ENCODE assay signal across 1 cellular context in the genomic region with DNA sequence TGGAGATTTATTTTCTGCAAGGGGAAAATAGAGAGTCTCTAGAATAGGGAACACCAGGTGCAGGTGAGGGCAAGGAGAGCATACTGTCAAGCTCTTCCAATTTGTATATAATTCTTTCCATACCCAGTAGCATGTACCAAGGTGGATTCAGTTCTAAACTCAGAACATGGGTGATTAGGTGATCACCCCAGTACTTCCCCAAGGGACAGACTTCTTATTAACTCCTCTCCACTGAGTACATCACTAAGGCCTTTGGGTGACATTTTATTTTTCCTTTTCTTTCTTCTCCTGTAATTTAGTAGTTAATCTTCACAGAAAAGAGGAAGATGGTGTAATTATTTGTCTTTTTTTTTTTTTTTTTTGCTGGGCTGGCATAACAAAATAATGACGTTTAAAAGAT.
TF ChIP-seq lines count a peak whose summit lies in the region.

No MANE protein-coding gene starts in this region.

TF ChIP-seq in GM12878, 131 proteins besides CTCF, POLR2A, EP300 and RAD21:
- TF ChIP-seq SUZ12 (IDR thresholded peaks at IDR 0.05; ENCODE audit: unreplicated experiment) (no peak), RB1 (IDR thresholded peaks at IDR 0.05; ENCODE audit: borderline replicate concordance) (no peak), ZSCAN29 (IDR thresholded peaks at IDR 0.05) (no peak), ZNF207 (IDR thresholded peaks at IDR 0.05; ENCODE audit: borderline replicate concordance) (no peak)
